9 cellular contexts compared by ENCODE assay signal in genomic region chr2:174593574-174594203, GRCh38.
DNase-seq lines count a peak whose midpoint lies in the region; ATAC-seq and TF ChIP-seq lines count a peak whose summit lies in the region.
"Had no signal": no experiment of that assay in that cellular context is flagged by ENCODE, and none has a peak within 500 bp of the region (broad histone marks: within the 10 kb centered on the region; RNA-seq: fewer than 3 reads in every experiment).

No MANE protein-coding gene starts in this region.

- peak overlapping the region; percentile 97 for H3K27ac Mint-ChIP-seq in activated T-cell treated with anti-CD3 and anti-CD28 coated beads, Interleukin-2, amount 50 U/mL, for 24 hours

- no peaks in the 10 kb centered on the region for H3K9me3 Mint-ChIP-seq in activated T-cell treated with anti-CD3 and anti-CD28 coated beads, Interleukin-2, amount 50 U/mL, for 24 hours

- H3K4me3 Mint-ChIP-seq in activated T-cell treated with anti-CD3 and anti-CD28 coated beads, Interleukin-2, amount 50 U/mL, for 24 hours = peak overlapping the region; percentile 89

- H3K4me1 Mint-ChIP-seq in activated T-cell treated with anti-CD3 and anti-CD28 coated beads, Interleukin-2, amount 50 U/mL, for 24 hours (ENCODE audit: low read depth) = peaks cover 78% of the 10 kb centered on the region

- H3K4me3 ChIP-seq in foreskin fibroblast (ENCODE audit: low read depth in 1 of 2, low read length in 2 of 2) = peak overlapping the region in 1 of 2 donors; percentile 28
- peak overlapping the region; percentile 45 for H3K4me3 ChIP-seq in rectal smooth muscle tissue (ENCODE audit: low read length)

- no peak for TF ChIP-seq CTCF in foreskin fibroblast (IDR thresholded peaks at IDR 0.05; ENCODE audit: low read depth, low read length)

- no peak overlapping the region for H3K9ac ChIP-seq in rectal smooth muscle tissue (ENCODE audit: low read length)

- peak overlapping the region; percentile 72 for H3K27ac ChIP-seq in rectal smooth muscle tissue (ENCODE audit: low read depth, low read length)
- H3K27ac ChIP-seq: epithelial cell of prostate had no signal

- no peaks in the 10 kb centered on the region for H3K27me3 ChIP-seq in rectal smooth muscle tissue (ENCODE audit: control insufficient read depth, insufficient read depth, low read length)

- DNase-seq in NCI-H2227 treated with DMSO at 0.1 percent for 48 hours (lab: John Stamatoyannopoulos, UW) (peak; percentile 86), foreskin fibroblast (peak; percentile 54 to 70), NCI-H2171 (lab: John Stamatoyannopoulos, UW) (no peak), midbrain (lab: John Stamatoyannopoulos, UW) (no peak)
- no peak for DNase-seq in activated T-cell treated with anti-CD3 and anti-CD28 coated beads, Interleukin-2, amount 50 U/mL, for 24 hours

- H3K36me3 ChIP-seq in rectal smooth muscle tissue (ENCODE audit: control insufficient read depth, insufficient read depth, low read length) = no peaks in the 10 kb centered on the region

- no peaks in the 10 kb centered on the region for H3K27me3 Mint-ChIP-seq in activated T-cell treated with anti-CD3 and anti-CD28 coated beads, Interleukin-2, amount 50 U/mL, for 24 hours

- peaks cover 71% of the 10 kb centered on the region for H3K36me3 Mint-ChIP-seq in activated T-cell treated with anti-CD3 and anti-CD28 coated beads, Interleukin-2, amount 50 U/mL, for 24 hours (ENCODE audit: low read depth)

- H3K4me1 ChIP-seq in rectal smooth muscle tissue (ENCODE audit: control insufficient read depth, insufficient read depth, low read length) = peaks cover 27% of the 10 kb centered on the region

- ATAC-seq in GM18520 (IDR thresholded peaks at IDR 0.05; ENCODE audit: unreplicated experiment) (peak; percentile 46), HG02798 (IDR thresholded peaks at IDR 0.05; ENCODE audit: poor library complexity, unreplicated experiment) (peak; percentile 73)

Comparison
In these comparisons a context has a peak if more than half of its experiments do, and no peak if none do; other contexts are left out.
1. DNase-seq: peak in NCI-H2227 treated with DMSO at 0.1 percent for 48 hours (single experiment) and foreskin fibroblast (2 of 2); none in activated T-cell treated with anti-CD3 and anti-CD28 coated beads, Interleukin-2, amount 50 U/mL, for 24 hours (single experiment), NCI-H2171 (single experiment) and midbrain (single experiment).